8 cellular contexts compared by ENCODE assay signal in the genomic region with DNA sequence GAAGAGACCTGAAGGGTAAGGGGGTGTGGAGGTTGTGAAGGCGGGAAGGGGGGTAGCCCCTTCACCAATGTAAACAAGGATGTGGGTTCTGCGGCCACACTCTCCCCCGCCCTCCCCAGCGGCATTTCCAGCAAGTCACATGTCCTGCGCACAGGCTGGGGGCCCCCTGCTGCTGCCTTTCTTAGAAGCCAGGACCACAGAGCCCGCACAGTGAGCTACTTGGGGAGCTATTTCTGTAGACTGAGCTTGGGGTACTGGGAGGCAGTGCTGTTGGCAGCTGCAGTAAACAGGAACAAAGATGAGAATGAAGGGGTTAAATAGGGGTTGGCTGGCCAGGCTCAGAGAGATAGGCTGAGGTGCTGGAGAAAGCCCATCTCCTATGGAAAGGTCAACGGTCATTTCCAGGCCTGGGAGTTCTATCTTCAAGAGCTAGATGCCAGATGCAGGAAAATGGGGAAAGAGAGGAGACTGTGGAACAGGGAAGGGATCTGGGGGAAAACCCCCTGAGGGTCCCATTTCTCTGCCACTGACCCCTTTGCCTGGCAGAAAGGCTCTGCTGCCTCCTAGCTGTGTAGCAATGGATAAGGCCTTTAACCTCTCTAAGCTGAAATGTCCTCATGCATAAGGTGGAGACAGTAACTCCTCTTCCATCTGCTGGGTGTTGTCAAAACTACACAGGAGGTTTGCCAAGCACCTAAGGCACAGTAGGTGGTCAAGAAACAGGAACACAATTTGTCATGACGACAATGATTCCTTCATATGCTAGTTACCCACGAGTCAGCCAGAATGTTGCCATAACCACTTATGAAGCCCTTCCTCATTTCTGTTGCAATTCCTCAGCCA. TPM values are rescaled to one million over a fixed set of nuclear protein-coding genes. Genes with fewer than 3 reads are reported as not detected.
DNase-seq lines count a peak whose midpoint lies in the region; ATAC-seq and TF ChIP-seq lines count a peak whose summit lies in the region.

No MANE protein-coding gene starts in this region.

- WGBS in psoas muscle, 3 donors, result 50 to 73% (median 56%) methylated on average over 9 of the region's 9 CpGs

- CTCF ChIA-PET in CD4-positive, alpha-beta T cell (lab: Charles Lee), result interaction anchor here (0.7 to 2.5 kb wide), 10 partner anchors 9 to 242 kb away, joined by 3 to 13 read pairs (median 8); a partner anchor contains a TSS

- POLR2A ChIA-PET in CD4-positive, alpha-beta T cell (lab: Charles Lee), result interaction anchor here (0.6 to 9.1 kb wide), 21 partner anchors 9 to 363 kb away, joined by 3 to 335 read pairs (median 5); a partner anchor contains a TSS

- peak overlapping the region; percentile 82 for H3K4me3 Mint-ChIP-seq in CD4-positive, alpha-beta T cell
- peak overlapping the region; percentile 82 for H3K4me3 Mint-ChIP-seq in activated CD4-positive, alpha-beta T cell treated with anti-CD3 and anti-CD28 coated beads, Interleukin-2, amount 10 ng/mL, durations not matched to agents 24 days and 14 days

- H3K4me1 Mint-ChIP-seq in CD4-positive, alpha-beta T cell (ENCODE audit: low read depth), result peaks cover 90% of the 10 kb centered on the region
- peaks cover 72% of the 10 kb centered on the region for H3K4me1 Mint-ChIP-seq in activated CD4-positive, alpha-beta T cell treated with anti-CD3 and anti-CD28 coated beads, Interleukin-2, amount 10 ng/mL, durations not matched to agents 24 days and 14 days

- H3K4me3 ChIP-seq in effector memory CD4-positive, alpha-beta T cell (ENCODE audit: insufficient read depth, low read depth, low read length, poor library complexity, severe bottlenecking), result peak overlapping the region; percentile 38
- no peak overlapping the region for H3K4me3 ChIP-seq in psoas muscle

- peak overlapping the region; percentile 98 for H3K27ac Mint-ChIP-seq in CD4-positive, alpha-beta T cell
- peak overlapping the region; percentile 96 for H3K27ac Mint-ChIP-seq in activated CD4-positive, alpha-beta T cell treated with anti-CD3 and anti-CD28 coated beads, Interleukin-2, amount 10 ng/mL, durations not matched to agents 24 days and 14 days

- no peaks in the 10 kb centered on the region for H3K9me3 ChIP-seq in CD4-positive, alpha-beta T cell (ENCODE audit: control insufficient read depth, low read length)
- no peaks in the 10 kb centered on the region for H3K9me3 ChIP-seq in effector memory CD4-positive, alpha-beta T cell (ENCODE audit: control insufficient read depth, low read length)
- no peaks in the 10 kb centered on the region for H3K9me3 ChIP-seq in psoas muscle

- peak overlapping the region; percentile 92 for H3K27ac ChIP-seq in CD4-positive, alpha-beta T cell (ENCODE audit: low read depth, low read length)
- peak overlapping the region; percentile 96 for H3K27ac ChIP-seq in effector memory CD4-positive, alpha-beta T cell (ENCODE audit: insufficient read depth, low read length, poor library complexity, severe bottlenecking)
- no peak overlapping the region for H3K27ac ChIP-seq in psoas muscle

- no peaks in the 10 kb centered on the region for H3K27me3 ChIP-seq in CD4-positive, alpha-beta T cell (ENCODE audit: control insufficient read depth, insufficient read depth, low read length)
- H3K27me3 ChIP-seq in effector memory CD4-positive, alpha-beta T cell (replicated peaks; ENCODE audit: control insufficient read depth, insufficient read depth, low read length, poor library complexity, severe bottlenecking), result no peaks in the 10 kb centered on the region
- H3K27me3 ChIP-seq in psoas muscle (ENCODE audit: insufficient read depth in 3 of 3, low read length in 2 of 3), result no peaks in the 10 kb centered on the region

- TF ChIP-seq CTCF in CD4-positive, alpha-beta T cell (IDR thresholded peaks at IDR 0.05), result peak; percentile 40
- peak; percentile 16 for TF ChIP-seq CTCF in GM20000 (IDR thresholded peaks at IDR 0.05; ENCODE audit: extremely low read depth, missing control alignments)
- TF ChIP-seq CTCF in psoas muscle (IDR thresholded peaks at IDR 0.05), result no peak

- intact Hi-C loops in CD4-positive, alpha-beta T cell (cut with DNase I, micrococcal nuclease), result loop anchor here (1.0 to 5.0 kb wide), 4 partner anchors 17 to 290 kb away; no protein-coding TSS in a partner anchor
- intact Hi-C loops in activated CD4-positive, alpha-beta T cell treated with anti-CD3 and anti-CD28 coated beads, Interleukin-2, amount 10 ng/mL, durations not matched to agents 24 days and 14 days (cut with micrococcal nuclease), result loop anchor here (1.0 to 5.0 kb wide), 3 partner anchors 18 to 335 kb away; a partner anchor contains a TSS
- intact Hi-C loops in psoas muscle (cut with DNase I), result no loop called here

- H3K9me3 Mint-ChIP-seq in CD4-positive, alpha-beta T cell, result no peaks in the 10 kb centered on the region
- H3K9me3 Mint-ChIP-seq in activated CD4-positive, alpha-beta T cell treated with anti-CD3 and anti-CD28 coated beads, Interleukin-2, amount 10 ng/mL, durations not matched to agents 24 days and 14 days, result no peaks in the 10 kb centered on the region

- H3K36me3 Mint-ChIP-seq in CD4-positive, alpha-beta T cell (ENCODE audit: low read depth), result peaks cover 70% of the 10 kb centered on the region
- H3K36me3 Mint-ChIP-seq in activated CD4-positive, alpha-beta T cell treated with anti-CD3 and anti-CD28 coated beads, Interleukin-2, amount 10 ng/mL, durations not matched to agents 24 days and 14 days (ENCODE audit: low read depth), result peaks cover 54% of the 10 kb centered on the region

- peaks cover 72% of the 10 kb centered on the region for H3K4me1 ChIP-seq in effector memory CD4-positive, alpha-beta T cell (ENCODE audit: control insufficient read depth, insufficient read depth, low read length, poor library complexity, severe bottlenecking)
- H3K4me1 ChIP-seq in psoas muscle, result peaks cover 6% of the 10 kb centered on the region

- ATAC-seq in CD4-positive, alpha-beta T cell (ENCODE audit: poor library complexity), result peak; percentile 68
- ATAC-seq in psoas muscle, result peak in 3 of 4 donors; percentile 12 to 35 (median 28)

- DNase-seq in CD4-positive, alpha-beta T cell, result peak; percentile 77 to 94 (median 88)
- DNase-seq in GM20000 (ENCODE audit: low spot score) (peak; percentile 68), HUDEP-2 (lab: John Stamatoyannopoulos, UW; ENCODE audit: unreplicated experiment in 76 of 76) (peak in 41 of 76 experiments; percentile 0 to 73 (median 20)), psoas muscle (peak; percentile 24 to 68), NCI-H1092 treated with DMSO at 0.1 percent for 48 hours (lab: John Stamatoyannopoulos, UW) (no peak), NCI-H1694 (lab: John Stamatoyannopoulos, UW) (no peak)
- peak; percentile 96 for DNase-seq in activated CD4-positive, alpha-beta T cell treated with anti-CD3 and anti-CD28 coated beads, Interleukin-2, amount 10 ng/mL, durations not matched to agents 24 days and 14 days
- DNase-seq in effector memory CD4-positive, alpha-beta T cell, result peak; percentile 78 to 86 (median 82)

- peaks cover 7% of the 10 kb centered on the region for H3K36me3 ChIP-seq in effector memory CD4-positive, alpha-beta T cell (ENCODE audit: control insufficient read depth, insufficient read depth, low read length)
- H3K36me3 ChIP-seq in psoas muscle (ENCODE audit: insufficient read depth in 1 of 2, low read depth in 1 of 2), result peaks cover 3 to 28% of the 10 kb centered on the region in 2 donors

- H3K27me3 Mint-ChIP-seq in CD4-positive, alpha-beta T cell, result no peaks in the 10 kb centered on the region
- no peaks in the 10 kb centered on the region for H3K27me3 Mint-ChIP-seq in activated CD4-positive, alpha-beta T cell treated with anti-CD3 and anti-CD28 coated beads, Interleukin-2, amount 10 ng/mL, durations not matched to agents 24 days and 14 days

RNA-seq across cellular contexts. Expression of a gene that starts 18.5 kb away (rescaled TPM):
- 100 to 1,000 TPM; 212 to 225 TPM for total RNA-seq in CD4-positive, alpha-beta T cell
- 391 and 394 TPM in 2 replicates for total RNA-seq in activated CD4-positive, alpha-beta T cell treated with anti-CD3 and anti-CD28 coated beads, Interleukin-2, amount 10 ng/mL, durations not matched to agents 24 days and 14 days
- 1 to 10 TPM; 1.1 to 2.3 (median 1.6) TPM for total RNA-seq in psoas muscle
- 1 to 10 TPM; 1.4 to 3.7 (median 1.6) TPM for polyA plus RNA-seq in psoas muscle

RNA-seq across cellular contexts. Expression of a gene that starts 20.1 kb away (rescaled TPM):
- 10 to 100 TPM; 81.3 to 92.1 TPM for total RNA-seq in CD4-positive, alpha-beta T cell
- 76.2 and 76.7 TPM in 2 replicates for total RNA-seq in activated CD4-positive, alpha-beta T cell treated with anti-CD3 and anti-CD28 coated beads, Interleukin-2, amount 10 ng/mL, durations not matched to agents 24 days and 14 days
- 10 to 100 TPM; 21.4 to 38.7 (median 28.5) TPM for total RNA-seq in psoas muscle
- polyA plus RNA-seq in psoas muscle, result 10 to 100 TPM; 17.5 to 34.8 (median 18.6) TPM

RNA-seq across cellular contexts. Expression of a gene that starts 25.8 kb away (rescaled TPM):
- 10 to 100 TPM; 19.1 to 21.8 TPM for total RNA-seq in CD4-positive, alpha-beta T cell
- total RNA-seq in activated CD4-positive, alpha-beta T cell treated with anti-CD3 and anti-CD28 coated beads, Interleukin-2, amount 10 ng/mL, durations not matched to agents 24 days and 14 days, result 19.5 and 22.8 TPM in 2 replicates
- 10 to 100 TPM in 2 of 4 donors, 1 to 10 TPM in 2; 8.8 to 13.4 (median 11.2) TPM for total RNA-seq in psoas muscle
- polyA plus RNA-seq in psoas muscle, result 10 to 100 TPM; 13.2 to 26.1 (median 19.7) TPM

RNA-seq across cellular contexts. Expression of a gene that starts 34.4 kb away (rescaled TPM):
- total RNA-seq in CD4-positive, alpha-beta T cell, result 1 to 10 TPM; 1.5 to 2.7 TPM
- 2.5 and 3.5 TPM in 2 replicates for total RNA-seq in activated CD4-positive, alpha-beta T cell treated with anti-CD3 and anti-CD28 coated beads, Interleukin-2, amount 10 ng/mL, durations not matched to agents 24 days and 14 days
- under 1 TPM; 0.18 to 0.41 (median 0.25) TPM for total RNA-seq in psoas muscle
- under 1 TPM; 0.03 to 0.44 (median 0.30) TPM for polyA plus RNA-seq in psoas muscle

RNA-seq across cellular contexts. Expression of a gene that starts 39.6 kb away (rescaled TPM):
- 10 to 100 TPM; 73.0 to 76.6 TPM for total RNA-seq in CD4-positive, alpha-beta T cell
- total RNA-seq in activated CD4-positive, alpha-beta T cell treated with anti-CD3 and anti-CD28 coated beads, Interleukin-2, amount 10 ng/mL, durations not matched to agents 24 days and 14 days, result 104 and 114 TPM in 2 replicates
- total RNA-seq in psoas muscle, result 10 to 100 TPM; 51.8 to 65.7 (median 60.6) TPM
- 10 to 100 TPM; 71.0 to 98.8 (median 77.2) TPM for polyA plus RNA-seq in psoas muscle

Comparison
In these comparisons a context has a peak if more than half of its experiments do, and no peak if none do; other contexts are left out.
1. DNase-seq: peak in CD4-positive, alpha-beta T cell (10 of 10), GM20000 (single experiment), HUDEP-2 (41 of 76), activated CD4-positive, alpha-beta T cell treated with anti-CD3 and anti-CD28 coated beads, Interleukin-2, amount 10 ng/mL, durations not matched to agents 24 days and 14 days (single experiment), effector memory CD4-positive, alpha-beta T cell (3 of 3) and psoas muscle (2 of 2); none in NCI-H1092 treated with DMSO at 0.1 percent for 48 hours (single experiment) and NCI-H1694 (single experiment).
2. RNA of a gene that starts 18.5 kb away (total RNA-seq): 391 to 394 TPM in activated CD4-positive, alpha-beta T cell treated with anti-CD3 and anti-CD28 coated beads, Interleukin-2, amount 10 ng/mL, durations not matched to agents 24 days and 14 days and 212 to 225 TPM in CD4-positive, alpha-beta T cell; 1.1 to 2.3 TPM in psoas muscle; every median in the first group is over 10 times any median in the second.
3. intact Hi-C loops: an anchor here in CD4-positive, alpha-beta T cell (1.0 to 5.0 kb wide) and activated CD4-positive, alpha-beta T cell treated with anti-CD3 and anti-CD28 coated beads, Interleukin-2, amount 10 ng/mL, durations not matched to agents 24 days and 14 days (1.0 to 5.0 kb wide); none called in psoas muscle.